In the genomic region with DNA sequence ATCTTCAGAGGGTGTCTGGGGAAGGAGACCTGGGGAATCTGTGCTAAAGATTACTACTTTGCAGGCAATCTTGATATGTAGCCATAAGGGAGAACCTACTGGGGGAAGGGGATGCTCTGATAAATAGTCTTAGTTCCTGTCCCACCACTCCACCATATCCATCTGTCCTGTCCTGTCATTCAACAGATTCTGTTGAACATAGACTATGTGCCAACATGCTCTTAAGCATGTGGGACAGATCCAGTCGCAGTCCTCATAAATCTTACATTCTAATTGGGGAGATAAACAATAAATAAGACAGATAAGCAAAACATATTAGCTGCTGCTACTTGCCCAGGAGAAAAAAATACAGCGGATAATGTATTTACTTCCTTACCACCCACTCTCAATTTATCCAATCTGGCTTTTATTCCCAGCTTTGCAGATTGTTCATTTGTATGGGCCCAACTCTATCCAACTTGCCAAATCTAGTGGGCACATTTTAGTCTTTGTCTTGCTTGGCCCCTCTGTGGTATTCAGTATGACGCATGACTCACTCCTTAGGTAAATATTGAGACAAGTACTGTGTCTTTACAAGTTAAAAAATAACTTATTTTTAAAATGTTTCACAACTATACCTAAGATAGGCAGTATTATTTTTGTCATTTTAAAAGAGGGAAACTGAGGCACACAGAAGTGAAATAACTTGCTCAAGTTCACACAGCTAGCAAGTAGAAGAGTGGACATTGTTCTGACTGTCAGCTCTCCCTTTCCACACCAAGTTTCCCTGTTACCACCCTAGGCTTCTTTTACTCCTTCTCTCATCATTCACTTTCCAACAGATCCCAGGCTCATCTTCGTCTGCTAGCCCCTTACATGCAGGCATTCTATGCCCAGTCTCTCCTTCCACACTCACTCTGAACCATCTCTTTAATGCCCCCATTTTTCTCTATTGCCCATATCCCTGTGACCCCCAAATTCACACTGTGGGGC, we compare ENCODE assay signal across 11 cellular contexts.
DNase-seq lines count a peak whose midpoint lies in the region; ATAC-seq and TF ChIP-seq lines count a peak whose summit lies in the region.
"Had no signal": no experiment of that assay in that cellular context is flagged by ENCODE, and none has a peak within 500 bp of the region (broad histone marks: within the 10 kb centered on the region; RNA-seq: fewer than 3 reads in every experiment).

No MANE protein-coding gene starts in this region.

- H3K27me3 ChIP-seq in thoracic aorta (replicated peaks; ENCODE audit: insufficient read depth) (no peaks in the 10 kb centered on the region), adrenal gland (no peaks in the 10 kb centered on the region)

- H3K4me1 Mint-ChIP-seq in glutamatergic neuron (ENCODE audit: low read depth, unreplicated experiment): peaks cover 39% of the 10 kb centered on the region

- H3K36me3 ChIP-seq in thoracic aorta (no peaks in the 10 kb centered on the region), adrenal gland (replicated peaks in 1 of 2) (no peaks in the 10 kb centered on the region)

- WGBS in adrenal gland, 4 donors: 78 to 85% (median 81%) methylated on average over 4 of the region's 4 CpGs

- H3K27ac Mint-ChIP-seq in glutamatergic neuron (ENCODE audit: unreplicated experiment): peak overlapping the region; percentile 94

- H3K4me3 Mint-ChIP-seq in glutamatergic neuron (ENCODE audit: unreplicated experiment): no peak overlapping the region

- H3K4me3 ChIP-seq in thoracic aorta: no peak overlapping the region
- H3K4me3 ChIP-seq in adrenal gland: no peak overlapping the region

- no peak overlapping the region for H3K27ac ChIP-seq in thoracic aorta
- H3K27ac ChIP-seq in adrenal gland: no peak overlapping the region

- no peak for TF ChIP-seq POLR2A in adrenal gland (IDR thresholded peaks at IDR 0.05)

- no peaks in the 10 kb centered on the region for H3K27me3 Mint-ChIP-seq in glutamatergic neuron (ENCODE audit: unreplicated experiment)

- peaks cover 4% of the 10 kb centered on the region for H3K9me3 Mint-ChIP-seq in glutamatergic neuron (ENCODE audit: unreplicated experiment)

- H3K4me1 ChIP-seq in thoracic aorta (ENCODE audit: control insufficient read depth in 1 of 2, low read depth in 2 of 2) (peaks cover 29 to 37% of the 10 kb centered on the region in 2 donors), adrenal gland (replicated peaks in 1 of 2) (no peaks in the 10 kb centered on the region)

- DNase-seq in NCI-H345 (lab: John Stamatoyannopoulos, UW) (peak; percentile 3), NCI-H345 treated with DMSO at 0.1 percent for 48 hours (lab: John Stamatoyannopoulos, UW; ENCODE audit: unreplicated experiment) (no peak), SW480 (ENCODE audit: low spot score) (peak; percentile 36), glutamatergic neuron (no peak), thoracic aorta (ENCODE audit: low spot score) (no peak), adrenal gland (no peak), NCI-H774 (lab: John Stamatoyannopoulos, UW) (no peak)
- DNase-seq: activated gamma-delta T cell treated with Interleukin-2 at 50 U/mL for 16 hours, left cardiac atrium had no signal

- TF ChIP-seq CTCF in glutamatergic neuron (IDR thresholded peaks at IDR 0.05; ENCODE audit: partially characterized antibody, unreplicated experiment) (no peak), thoracic aorta (IDR thresholded peaks at IDR 0.05) (no peak), adrenal gland (IDR thresholded peaks at IDR 0.05) (no peak)

- intact Hi-C loops in adrenal gland (cut with DNase I): no loop called here

- no peaks in the 10 kb centered on the region for H3K9me3 ChIP-seq in thoracic aorta
- no peaks in the 10 kb centered on the region for H3K9me3 ChIP-seq in adrenal gland (replicated peaks in 1 of 3)

- H3K36me3 Mint-ChIP-seq in glutamatergic neuron (ENCODE audit: unreplicated experiment): no peaks in the 10 kb centered on the region

- ATAC-seq in thoracic aorta (ENCODE audit: insufficient number of reproducible peaks, low FRiP score, low read depth): peak; percentile 66
- ATAC-seq in GM19324 (IDR thresholded peaks at IDR 0.05; ENCODE audit: low FRiP score, unreplicated experiment): no peak
- ATAC-seq: activated CD4-positive, CD25-positive, alpha-beta regulatory T cell treated with anti-CD3 and anti-CD28 coated beads, Interleukin-2, amount 50 U/mL, for 24 hours; left cardiac atrium had no signal

Comparison
In these comparisons a context has a peak if more than half of its experiments do, and no peak if none do; other contexts are left out.
1. DNase-seq: peak in NCI-H345 (single experiment) and SW480 (single experiment); none in NCI-H345 treated with DMSO at 0.1 percent for 48 hours (single experiment), glutamatergic neuron (single experiment), thoracic aorta (single experiment), adrenal gland (0 of 7) and NCI-H774 (single experiment).